In the genomic region with DNA sequence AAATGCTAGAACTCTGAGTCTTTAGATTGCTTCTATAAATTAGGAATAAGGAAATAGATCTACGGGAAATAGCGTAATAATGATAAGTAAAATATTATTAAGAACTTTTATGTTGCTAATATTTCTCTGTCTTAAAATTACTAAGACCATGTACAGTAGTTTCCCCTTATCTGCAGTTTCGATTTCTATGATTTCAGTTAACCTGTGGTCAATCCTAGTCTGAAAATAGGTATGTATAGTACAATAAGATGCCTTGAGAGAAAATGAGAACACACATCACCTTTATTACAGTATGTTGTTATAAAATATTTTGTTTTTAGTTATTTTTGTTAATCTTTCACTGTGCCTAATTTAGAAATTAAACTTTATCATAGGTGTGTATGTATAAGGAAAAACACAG, we compare ENCODE assay signal across 14 cellular contexts.
"Had no signal": no experiment of that assay in that cellular context is flagged by ENCODE, and none has a peak within 500 bp of the region (broad histone marks: within the 10 kb centered on the region; RNA-seq: fewer than 3 reads in every experiment).

No MANE protein-coding gene starts in this region.

- H3K27me3 ChIP-seq: breast epithelium, esophagus squamous epithelium, thyroid gland had no signal

- DNase-seq: activated CD4-positive, alpha-beta memory T cell treated with anti-CD3 and anti-CD28 coated beads for 36 hours; activated CD4-positive, alpha-beta T cell treated with anti-CD3 and anti-CD28 coated beads for 1 hour; activated gamma-delta T cell treated with Interleukin-2 at 50 U/mL for 16 hours; activated T-cell treated with anti-CD3 and anti-CD28 coated beads, Interleukin-2, amount 50 U/mL, for 48 hours; aorta; esophagus squamous epithelium; foreskin fibroblast; left cardiac atrium; midbrain; naive B cell; retina; thyroid gland had no signal

- ATAC-seq: left cardiac atrium had no signal

- H3K4me1 ChIP-seq: breast epithelium, thyroid gland had no signal

- H3K27ac ChIP-seq: breast epithelium, esophagus squamous epithelium, thyroid gland had no signal

- H3K36me3 ChIP-seq: breast epithelium, esophagus squamous epithelium, thyroid gland had no signal

- H3K4me3 ChIP-seq: breast epithelium, esophagus squamous epithelium, lung, thyroid gland had no signal

- H3K9me3 ChIP-seq: breast epithelium, esophagus squamous epithelium, thyroid gland had no signal
